ENCODE assay signal across 16 cellular contexts in the genomic region with DNA sequence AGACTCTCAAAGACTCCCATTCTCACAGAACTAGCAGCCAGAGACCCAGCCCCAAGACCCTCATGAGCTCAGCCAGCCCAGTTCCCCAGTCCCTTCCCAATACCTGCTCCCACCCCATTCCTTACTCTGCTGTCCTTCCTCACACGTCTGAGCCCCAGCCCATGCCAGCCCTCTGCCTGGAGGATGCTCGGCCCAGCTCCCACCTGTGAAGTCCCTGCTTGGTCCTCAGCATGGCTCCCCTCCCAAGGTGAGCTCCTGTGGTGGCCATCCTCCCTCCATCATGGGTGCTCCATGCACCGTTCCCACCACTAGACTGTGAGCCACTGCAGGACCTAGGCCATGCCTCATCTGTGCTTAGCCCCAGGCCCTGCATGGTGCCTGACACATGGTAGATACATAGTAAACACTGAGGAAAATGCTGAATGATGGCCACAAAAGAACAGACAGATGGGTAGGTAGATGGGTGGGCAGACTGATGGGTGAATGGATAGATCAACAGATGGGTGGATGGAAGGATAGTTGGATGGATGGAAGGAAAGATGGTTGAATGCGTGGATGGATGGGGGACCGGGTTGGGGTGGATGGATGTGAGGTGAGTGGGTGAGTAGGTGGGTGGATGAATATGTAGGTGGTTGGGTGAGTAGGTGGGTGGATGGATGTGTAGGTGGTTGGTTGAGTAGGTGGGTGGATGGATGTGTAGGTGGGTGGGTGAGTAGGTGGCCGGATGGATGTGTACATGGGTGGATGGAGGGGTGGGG.
DNase-seq lines count a peak whose midpoint lies in the region; ATAC-seq, FAIRE-seq and TF ChIP-seq lines count a peak whose summit lies in the region.
"Had no signal": no experiment of that assay in that cellular context is flagged by ENCODE, and none has a peak within 500 bp of the region (broad histone marks: within the 10 kb centered on the region; RNA-seq: fewer than 3 reads in every experiment).

No MANE protein-coding gene starts in this region.

- no peak for FAIRE-seq in K562 (lab: Jason Lieb, UNC)
- FAIRE-seq in urothelium cell line (lab: Jason Lieb, UNC): peak; percentile 83
- FAIRE-seq: H1, HTR-8/SVneo had no signal

- no peak overlapping the region; a peak in 1 of 4 replicates for H3K9ac ChIP-seq in K562 (ENCODE audit: insufficient read depth in 1 of 2, low read depth in 2 of 2, low read length in 2 of 2)
- H3K9ac ChIP-seq in neuronal stem cell (ENCODE audit: low read depth, low read length, poor library complexity): peak overlapping the region; percentile 30
- H3K9ac ChIP-seq: BLaER1 had no signal

- H3K27ac ChIP-seq in HEK293 (ENCODE audit: extremely low read depth, low read depth, low read length) (no peak overlapping the region), K562 (ENCODE audit: extremely low read depth, low read depth, low read length) (no peak overlapping the region), neuronal stem cell (replicated peaks; ENCODE audit: low read length) (no peak overlapping the region)
- H3K27ac ChIP-seq: BLaER1 had no signal

- H2AK5ac ChIP-seq in neuronal stem cell (ENCODE audit: low read depth, low read length): peak overlapping the region; percentile 53

- H2BK12ac ChIP-seq in neuronal stem cell (ENCODE audit: low read length): peak overlapping the region; percentile 79

- H3K79me1 ChIP-seq in neuronal stem cell (ENCODE audit: low read depth, low read length): no peaks in the 10 kb centered on the region

- H3K27me3 ChIP-seq in K562 (ENCODE audit: control insufficient read depth in 2 of 2, insufficient read depth in 2 of 2, low read length in 2 of 2) (no peaks in the 10 kb centered on the region), neuronal stem cell (ENCODE audit: control insufficient read depth in 3 of 3, insufficient read depth in 3 of 3, low read depth in 1 of 3, low read length in 3 of 3) (no peaks in the 10 kb centered on the region)
- H3K27me3 ChIP-seq: BLaER1 had no signal

- no peaks in the 10 kb centered on the region for H3K36me3 ChIP-seq in HEK293 (ENCODE audit: control insufficient read depth in 2 of 2, insufficient read depth in 1 of 2, low read length in 2 of 2)
- H3K36me3 ChIP-seq in K562 (ENCODE audit: control insufficient read depth, insufficient read depth, low read length): no peaks in the 10 kb centered on the region
- H3K36me3 ChIP-seq in neuronal stem cell (replicated peaks in 1 of 2; ENCODE audit: control insufficient read depth in 2 of 2, insufficient read depth in 2 of 2, low read length in 2 of 2): no peaks in the 10 kb centered on the region
- H3K36me3 ChIP-seq: BLaER1 had no signal

- H2BK120ac ChIP-seq in neuronal stem cell (ENCODE audit: low read depth, low read length): peak overlapping the region; percentile 93

- no peaks in the 10 kb centered on the region for H3K9me1 ChIP-seq in K562 (ENCODE audit: control insufficient read depth, insufficient read depth, low read length)

- TF ChIP-seq CTCF in HEK293 (tag by site-specific recombination; IDR thresholded peaks at IDR 0.05): no peak
- TF ChIP-seq CTCF in K562 (IDR thresholded peaks at IDR 0.05 in 2 of 3, conservative IDR thresholded peaks at IDR 0.05 in 1 of 3; ENCODE audit: insufficient read depth in 2 of 3, low read depth in 1 of 3, low read length in 3 of 3): no peak
- TF ChIP-seq CTCF in endothelial cell (IDR thresholded peaks at IDR 0.05; ENCODE audit: unreplicated experiment): no peak
- no peak for TF ChIP-seq CTCF in CD14-positive monocyte (IDR thresholded peaks at IDR 0.05)

- TF ChIP-seq EP300 in K562 (IDR thresholded peaks at IDR 0.05; ENCODE audit: low read length): no peak

- H4K91ac ChIP-seq in neuronal stem cell (ENCODE audit: low read depth, low read length, poor library complexity): no peak overlapping the region

- H3K4me1 ChIP-seq in HEK293 (ENCODE audit: control insufficient read depth, insufficient read depth, low read length) (peaks cover 2% of the 10 kb centered on the region; the same call in 1 of the 2 replicates), K562 (replicated peaks in 1 of 2; ENCODE audit: control insufficient read depth in 2 of 2, insufficient read depth in 2 of 2, low read length in 2 of 2) (no peaks in the 10 kb centered on the region), neuronal stem cell (ENCODE audit: control insufficient read depth in 2 of 2, insufficient read depth in 1 of 2, low read depth in 1 of 2, low read length in 2 of 2) (peaks cover 0 to 13% of the 10 kb centered on the region in 2 donors)

- in situ Hi-C loops in K562 (cut with MboI): no loop called here

- H3K4me1 Mint-ChIP-seq in endothelial cell (ENCODE audit: unreplicated experiment) (peaks cover 3% of the 10 kb centered on the region), CD14-positive monocyte (peaks cover 50% of the 10 kb centered on the region)

- H3K27ac Mint-ChIP-seq in endothelial cell (ENCODE audit: unreplicated experiment): no peak overlapping the region
- H3K27ac Mint-ChIP-seq in CD14-positive monocyte: peak overlapping the region in 2 of 7 donors; percentile 2 to 18
- H3K27ac Mint-ChIP-seq: CD8-positive, alpha-beta T cell had no signal

- H3K27me3 Mint-ChIP-seq in endothelial cell (ENCODE audit: unreplicated experiment) (peaks cover 7% of the 10 kb centered on the region), CD14-positive monocyte (ENCODE audit: low read depth in 3 of 3) (peaks cover 4 to 8% (median 4%) of the 10 kb centered on the region in 3 donors)

- no peak overlapping the region for H4K8ac ChIP-seq in neuronal stem cell (ENCODE audit: low read depth, low read length)

- peak overlapping the region; percentile 33 for H2BK15ac ChIP-seq in neuronal stem cell (ENCODE audit: low read length)

- peak overlapping the region; percentile 92 for H3K14ac ChIP-seq in neuronal stem cell (ENCODE audit: low read length)

- no peak overlapping the region for H3K4ac ChIP-seq in neuronal stem cell (ENCODE audit: low read length)

- H3K4me3 Mint-ChIP-seq in endothelial cell (ENCODE audit: unreplicated experiment): no peak overlapping the region
- no peak overlapping the region for H3K4me3 Mint-ChIP-seq in CD14-positive monocyte
- H3K4me3 Mint-ChIP-seq: CD8-positive, alpha-beta T cell; H9 had no signal

- H3K4me2 ChIP-seq in K562 (ENCODE audit: insufficient read depth, low read length): no peak overlapping the region
- no peak overlapping the region for H3K4me2 ChIP-seq in neuronal stem cell (ENCODE audit: insufficient read depth, low read length, poor library complexity, severe bottlenecking)
- H3K4me2 ChIP-seq: BLaER1 had no signal

- H3K4me3 ChIP-seq in HEK293 (ENCODE audit: low read depth, low read length): no peak overlapping the region
- no peak overlapping the region for H3K4me3 ChIP-seq in K562
- no peak overlapping the region for H3K4me3 ChIP-seq in neuronal stem cell (ENCODE audit: low read length in 2 of 2)
- H3K4me3 ChIP-seq: BLaER1 had no signal

- WGBS in K562 (ENCODE audit: insufficient coverage, low coverage, missing lambda C conversion rate): 4% methylated on average over 4 of the region's 6 CpGs
- WGBS in neuronal stem cell (ENCODE audit: extremely low coverage in 2 of 2, insufficient read length in 2 of 2, insufficient replicate concordance in 1 of 2), 2 donors: 100% methylated on average over 2 of the region's 6 CpGs

- peak overlapping the region; percentile 7 for H3K18ac ChIP-seq in neuronal stem cell (ENCODE audit: low read length)

- no peak for TF ChIP-seq POLR2A in K562 (conservative IDR thresholded peaks at IDR 0.05)

- intact Hi-C loops in K562 (cut with micrococcal nuclease) (no loop called here), CD14-positive monocyte (cut with micrococcal nuclease) (no loop called here)

- CTCF ChIA-PET in HEK293 (lab: Yijun Ruan, JAX) (no interaction called here), K562 (lab: Yijun Ruan, JAX; ENCODE audit: low intra/inter-chr PET ratio) (no interaction called here)

- no peak for ATAC-seq in K562
- ATAC-seq in HG02840 (IDR thresholded peaks at IDR 0.05; ENCODE audit: low FRiP score, unreplicated experiment): no peak
- ATAC-seq: CD8-positive, alpha-beta T cell had no signal

- no TSS peak for BruUV-seq in K562 (replicated peaks; lab: Mats Ljungman, UMichigan)

- H3K36me3 Mint-ChIP-seq in endothelial cell (ENCODE audit: low read depth, unreplicated experiment) (no peaks in the 10 kb centered on the region), CD14-positive monocyte (no peaks in the 10 kb centered on the region)
- H3K36me3 Mint-ChIP-seq: CD8-positive, alpha-beta T cell had no signal

- H4K20me1 ChIP-seq in K562 (replicated peaks; ENCODE audit: control insufficient read depth, insufficient read depth, low read length): no peaks in the 10 kb centered on the region
- H4K20me1 ChIP-seq: BLaER1 had no signal

- H3K9me3 Mint-ChIP-seq in endothelial cell (ENCODE audit: unreplicated experiment) (no peaks in the 10 kb centered on the region), CD14-positive monocyte (peaks cover 0 to 3% (median 0%) of the 10 kb centered on the region in 7 donors)
- H3K9me3 Mint-ChIP-seq: CD8-positive, alpha-beta T cell; H9 had no signal

- no peaks in the 10 kb centered on the region for H3K79me2 ChIP-seq in K562 (ENCODE audit: control insufficient read depth, insufficient read depth, low read length)

- no peak overlapping the region for H2AFZ ChIP-seq in K562 (ENCODE audit: low read depth, low read length)
- H2AFZ ChIP-seq in neuronal stem cell (ENCODE audit: low read length): no peak overlapping the region

- H3K9me3 ChIP-seq in HEK293 (ENCODE audit: control insufficient read depth, insufficient read depth, low read depth, low read length) (no peaks in the 10 kb centered on the region), K562 (replicated peaks; ENCODE audit: control insufficient read depth, insufficient read depth, low read depth, low read length) (no peaks in the 10 kb centered on the region), neuronal stem cell (replicated peaks in 1 of 2; ENCODE audit: control insufficient read depth in 2 of 2, insufficient read depth in 1 of 2, low read depth in 1 of 2, low read length in 2 of 2) (peaks cover 0 to 2% of the 10 kb centered on the region in 2 donors)
- H3K9me3 ChIP-seq: BLaER1 had no signal

- TF ChIP-seq RAD21 in K562 (CRISPR knock-in tag; conservative IDR thresholded peaks at IDR 0.05 in 1 of 2, IDR thresholded peaks at IDR 0.05 in 1 of 2): no peak

- H3K23ac ChIP-seq in neuronal stem cell (ENCODE audit: low read depth, low read length, poor library complexity): no peak overlapping the region

- POLR2A ChIA-PET in HEK293 (lab: Yijun Ruan, JAX) (no interaction called here), K562 (lab: Yijun Ruan, JAX) (no interaction called here)

- DNase-seq in K562 (ENCODE audit: extremely low read depth in 1 of 4, low spot score in 3 of 4): no peak
- DNase-seq in neuronal stem cell (ENCODE audit: low spot score): no peak
- DNase-seq in urothelium cell line (ENCODE audit: low spot score): no peak
- no peak for DNase-seq in endothelial cell (ENCODE audit: low spot score)
- no peak for DNase-seq in CD14-positive monocyte (ENCODE audit: low spot score)
- DNase-seq: 8988T; Calu3; CD8-positive, alpha-beta T cell; DMS79 treated with DMSO at 0.1 percent for 48 hours; H9; IMR-90 had no signal

- no peak overlapping the region for H2BK5ac ChIP-seq in neuronal stem cell (ENCODE audit: low read length)

TF ChIP-seq in HEK293, 187 proteins besides CTCF, POLR2A, EP300 and RAD21 (continues in another document):
- TF ChIP-seq ZFHX2 (tag by site-specific recombination; conservative IDR thresholded peaks at IDR 0.05): peak; percentile 99

TF ChIP-seq in K562, 482 proteins besides CTCF, POLR2A, EP300 and RAD21 (continues in another document):
- peak; percentile 36 for TF ChIP-seq EGR1 (conservative IDR thresholded peaks at IDR 0.05)
